ENCODE assay signal across 12 cellular contexts in the genomic region with DNA sequence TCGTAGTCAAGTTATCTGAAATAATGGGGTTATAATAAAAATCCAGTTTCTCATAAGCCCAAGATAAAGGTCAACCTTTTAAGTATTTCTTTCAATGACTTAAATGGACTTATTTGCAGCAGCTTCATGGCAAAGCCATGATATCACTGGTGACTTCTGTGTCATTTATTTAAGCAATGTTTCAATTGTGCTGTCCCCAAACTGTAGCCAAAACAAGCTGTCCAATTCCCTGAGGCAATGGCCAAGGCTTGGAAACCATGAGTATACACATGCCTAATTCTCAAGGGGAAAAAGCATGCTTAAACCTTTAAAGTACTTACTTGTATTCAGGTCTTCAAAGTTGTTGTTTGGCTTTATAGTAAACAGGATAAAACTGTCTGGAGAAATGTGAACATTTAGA.
DNase-seq lines count a peak whose midpoint lies in the region; ATAC-seq, FAIRE-seq and TF ChIP-seq lines count a peak whose summit lies in the region.
"Had no signal": no experiment of that assay in that cellular context is flagged by ENCODE, and none has a peak within 500 bp of the region (broad histone marks: within the 10 kb centered on the region; RNA-seq: fewer than 3 reads in every experiment).

No MANE protein-coding gene starts in this region.

- in situ Hi-C loops in GM23248 (cut with MboI): no loop called here
- in situ Hi-C loops in SK-MEL-5 (cut with HindIII; ENCODE audit: low pct_unique_long_range_greater_than_20kb, low sequenced_read_pairs): no loop called here

- H3K9me2 ChIP-seq in GM23248 (ENCODE audit: insufficient read depth) (peaks cover 7% of the 10 kb centered on the region; the same call in 1 of the 2 replicates), hepatocyte (replicated peaks; ENCODE audit: insufficient read depth) (no peaks in the 10 kb centered on the region)

- H3K4me3 Mint-ChIP-seq in MCF 10A (ENCODE audit: unreplicated experiment): no peak overlapping the region

- TF ChIP-seq CTCF in hepatocyte (IDR thresholded peaks at IDR 0.05; ENCODE audit: poor library complexity) (no peak), tibial artery (IDR thresholded peaks at IDR 0.05) (no peak), MCF 10A (IDR thresholded peaks at IDR 0.05; ENCODE audit: unreplicated experiment) (no peak), kidney (IDR thresholded peaks at IDR 0.05; ENCODE audit: borderline replicate concordance, extremely low read depth, insufficient read depth) (no peak)

- H3K27me3 Mint-ChIP-seq in MCF 10A (ENCODE audit: insufficient read depth, unreplicated experiment): no peaks in the 10 kb centered on the region

- H3K4me1 ChIP-seq in GM23248 (ENCODE audit: insufficient read depth) (peaks cover 8% of the 10 kb centered on the region; the same call in 1 of the 2 replicates), hepatocyte (ENCODE audit: insufficient read depth) (peaks cover 14% of the 10 kb centered on the region), tibial artery (peaks cover 0 to 58% (median 20%) of the 10 kb centered on the region in 4 donors), kidney (ENCODE audit: control insufficient read depth in 1 of 2, insufficient read depth in 1 of 2, low read depth in 1 of 2, low read length in 2 of 2) (peaks cover 0 to 2% of the 10 kb centered on the region in 2 donors)
- H3K4me1 ChIP-seq: BLaER1 had no signal

- ATAC-seq in HG03469 (IDR thresholded peaks at IDR 0.05; ENCODE audit: unreplicated experiment): no peak

- POLR2A ChIA-PET in MCF 10A (lab: Yijun Ruan, JAX): no interaction called here

- H3K4me1 Mint-ChIP-seq in MCF 10A (ENCODE audit: insufficient read depth, unreplicated experiment): peaks cover 7% of the 10 kb centered on the region

- H4K20me1 ChIP-seq in GM23248 (ENCODE audit: insufficient read depth) (no peaks in the 10 kb centered on the region), hepatocyte (ENCODE audit: insufficient read depth, poor library complexity, severe bottlenecking) (no peaks in the 10 kb centered on the region)
- H4K20me1 ChIP-seq: BLaER1 had no signal

- no peaks in the 10 kb centered on the region for H3K9me3 Mint-ChIP-seq in MCF 10A (ENCODE audit: unreplicated experiment)

- H3K4me2 ChIP-seq in GM23248 (ENCODE audit: unreplicated experiment) (no peak overlapping the region), hepatocyte (peak overlapping the region; percentile 15)
- H3K4me2 ChIP-seq: BLaER1, PC-9 had no signal

- H3K9me3 ChIP-seq in GM23248 (ENCODE audit: low read depth) (no peaks in the 10 kb centered on the region), hepatocyte (ENCODE audit: low read depth) (no peaks in the 10 kb centered on the region), tibial artery (no peaks in the 10 kb centered on the region), kidney (ENCODE audit: control insufficient read depth in 1 of 2, low read length in 2 of 2) (no peaks in the 10 kb centered on the region)
- H3K9me3 ChIP-seq: BLaER1 had no signal

- 73 to 84% methylated on average over 1 of the region's 1 CpG for WGBS in GM23248 (ENCODE audit: low coverage in 1 of 2, low lambda C conversion rate in 2 of 2, missing lambda C conversion rate in 2 of 2), 2 experiments
- WGBS in hepatocyte (ENCODE audit: low lambda C conversion rate, missing lambda C conversion rate): 74% methylated on average over 1 of the region's 1 CpG

- CTCF ChIA-PET in MCF 10A (lab: Yijun Ruan, JAX): no interaction called here

- H2AFZ ChIP-seq in GM23248 (no peak overlapping the region), hepatocyte (no peak overlapping the region)
- H2AFZ ChIP-seq: PC-9 had no signal

- BruUV-seq in MCF 10A (replicated peaks; lab: Mats Ljungman, UMichigan): no TSS peak

- no peaks in the 10 kb centered on the region for H3F3A ChIP-seq in GM23248 (ENCODE audit: insufficient read depth)

- H3K36me3 ChIP-seq in GM23248 (ENCODE audit: low read depth): no peaks in the 10 kb centered on the region
- no peaks in the 10 kb centered on the region for H3K36me3 ChIP-seq in hepatocyte (replicated peaks; ENCODE audit: insufficient read depth, low read depth)
- no peaks in the 10 kb centered on the region for H3K36me3 ChIP-seq in tibial artery
- H3K36me3 ChIP-seq in kidney (ENCODE audit: control insufficient read depth in 1 of 2, insufficient read depth in 2 of 2, low read length in 2 of 2): no peaks in the 10 kb centered on the region
- H3K36me3 ChIP-seq: BLaER1 had no signal

- H3K4me3 ChIP-seq in GM23248 (no peak overlapping the region), hepatocyte (no peak overlapping the region), tibial artery (no peak overlapping the region), kidney (ENCODE audit: low read length in 2 of 2) (no peak overlapping the region)
- H3K4me3 ChIP-seq: BLaER1, PC-9 had no signal

- H3K27me3 ChIP-seq in GM23248 (replicated peaks; ENCODE audit: insufficient read depth): no peaks in the 10 kb centered on the region
- no peaks in the 10 kb centered on the region for H3K27me3 ChIP-seq in hepatocyte
- no peaks in the 10 kb centered on the region for H3K27me3 ChIP-seq in tibial artery
- H3K27me3 ChIP-seq: BLaER1 had no signal

- H3K79me2 ChIP-seq in GM23248 (ENCODE audit: insufficient read depth) (no peaks in the 10 kb centered on the region), hepatocyte (no peaks in the 10 kb centered on the region)

- H3K27ac ChIP-seq in GM23248: no peak overlapping the region
- H3K27ac ChIP-seq in hepatocyte: peak overlapping the region; percentile 8
- peak overlapping the region; percentile 80 to 86 for H3K27ac ChIP-seq in tibial artery
- H3K27ac ChIP-seq in kidney (ENCODE audit: low read depth in 2 of 2, low read length in 2 of 2): no peak overlapping the region
- H3K27ac ChIP-seq: BLaER1, HL-60, PC-9 had no signal

- H3K27ac Mint-ChIP-seq in MCF 10A (ENCODE audit: low read depth, unreplicated experiment): no peak overlapping the region

- FAIRE-seq in kidney (lab: Jason Lieb, UNC): no peak

- DNase-seq in GM23248 (peak; percentile 25), SK-MEL-5 (ENCODE audit: low read depth, low spot score) (peak; percentile 7), hepatocyte (ENCODE audit: low spot score) (no peak), tibial artery (peak; percentile 58 to 83), MCF 10A (ENCODE audit: unreplicated experiment) (no peak), kidney (no peak)
- DNase-seq: NCI-H1092, NCI-H69 had no signal

- intact Hi-C loops in tibial artery (cut with DNase I; ENCODE audit: low total_unique reads): loop anchor here (10.0 kb wide), 1 partner anchor 100 kb away; no protein-coding TSS in a partner anchor
- intact Hi-C loops in MCF 10A (cut with micrococcal nuclease): no loop called here
- intact Hi-C loops in kidney (cut with DNase I): no loop called here

- H3K36me3 Mint-ChIP-seq in MCF 10A (ENCODE audit: insufficient read depth, unreplicated experiment): no peaks in the 10 kb centered on the region

- H3K9ac ChIP-seq in GM23248 (no peak overlapping the region), kidney (ENCODE audit: low read length in 2 of 2) (no peak overlapping the region)
- H3K9ac ChIP-seq: BLaER1 had no signal

Comparison
In these comparisons a context has a peak if more than half of its experiments do, and no peak if none do; other contexts are left out.
1. DNase-seq: peak in GM23248 (single experiment), SK-MEL-5 (single experiment) and tibial artery (2 of 2); none in hepatocyte (single experiment), MCF 10A (single experiment) and kidney (single experiment).
2. H3K27ac ChIP-seq: peak in hepatocyte (single experiment) and tibial artery (2 of 2); none in GM23248 (single experiment) and kidney (0 of 2).